Comparison of ENCODE assay signal across 21 cellular contexts in genomic region chr14:68516235-68516634, GRCh38.
"Had no signal": no experiment of that assay in that cellular context is flagged by ENCODE, and none has a peak within 500 bp of the region (broad histone marks: within the 10 kb centered on the region; RNA-seq: fewer than 3 reads in every experiment).

No MANE protein-coding gene starts in this region.

- ATAC-seq: gastroesophageal sphincter; left colon; natural killer cell; stimulated activated naive B cell treated with anti-CD40 and anti-IgM and Interleukin-4, amounts not matched to agents 10 μg/mL and 1 μg/mL and 100 μg/mL, for 72 hours; stimulated activated naive CD8-positive, alpha-beta T cell treated with anti-CD3 and anti-CD28 coated beads, Interleukin-15, amount 100 ng/mL, for 72 hours had no signal

- H3K4me3 ChIP-seq: coronary artery, gastroesophageal sphincter, neural progenitor cell, ovary, right atrium auricular region, sigmoid colon, skin epidermis, thoracic aorta, transverse colon had no signal

- H3K36me3 ChIP-seq: gastroesophageal sphincter, neural progenitor cell, ovary, right atrium auricular region, sigmoid colon, thoracic aorta, transverse colon had no signal

- H3K4me3 Mint-ChIP-seq: endodermal cell; natural killer cell; neural progenitor cell; stimulated activated naive B cell treated with anti-CD40 and anti-IgM and Interleukin-4, amounts not matched to agents 10 μg/mL and 1 μg/mL and 100 μg/mL, for 72 hours; stimulated activated naive CD8-positive, alpha-beta T cell treated with anti-CD3 and anti-CD28 coated beads, Interleukin-15, amount 100 ng/mL, for 72 hours had no signal

- H3K36me3 Mint-ChIP-seq: natural killer cell; stimulated activated naive B cell treated with anti-CD40 and anti-IgM and Interleukin-4, amounts not matched to agents 10 μg/mL and 1 μg/mL and 100 μg/mL, for 72 hours had no signal

- H3K27me3 ChIP-seq: gastroesophageal sphincter, neural progenitor cell, ovary, right atrium auricular region, sigmoid colon, transverse colon had no signal

- FAIRE-seq: keratinocyte had no signal

- H3K27ac Mint-ChIP-seq: endodermal cell; natural killer cell; stimulated activated naive B cell treated with anti-CD40 and anti-IgM and Interleukin-4, amounts not matched to agents 10 μg/mL and 1 μg/mL and 100 μg/mL, for 72 hours; stimulated activated naive CD8-positive, alpha-beta T cell treated with anti-CD3 and anti-CD28 coated beads, Interleukin-15, amount 100 ng/mL, for 72 hours had no signal

- DNase-seq: effector CD4-positive, alpha-beta T cell; endodermal cell; glutamatergic neuron; left colon; mammary epithelial cell; natural killer cell; nucleus accumbens; ovary; sigmoid colon; stimulated activated CD4-positive, alpha-beta T cell treated with anti-CD3 and anti-CD28 coated beads, Interleukin-2, amount 100 ng/mL, for 24 hours; stimulated activated CD4-positive, alpha-beta T cell treated with anti-CD3 and anti-CD28 coated beads, Interleukin-4, amount 100 ng/mL, for 4 hours; stimulated activated naive B cell treated with anti-CD40 and anti-IgM and Interleukin-4, amounts not matched to agents 10 μg/mL and 1 μg/mL and 100 μg/mL, for 72 hours; stimulated activated naive CD8-positive, alpha-beta T cell treated with anti-CD3 and anti-CD28 coated beads, Interleukin-15, amount 100 ng/mL, for 72 hours; transverse colon had no signal

- H3K27me3 Mint-ChIP-seq: stimulated activated naive B cell treated with anti-CD40 and anti-IgM and Interleukin-4, amounts not matched to agents 10 μg/mL and 1 μg/mL and 100 μg/mL, for 72 hours; stimulated activated naive CD8-positive, alpha-beta T cell treated with anti-CD3 and anti-CD28 coated beads, Interleukin-15, amount 100 ng/mL, for 72 hours had no signal

- H3K9me3 Mint-ChIP-seq: endodermal cell; natural killer cell; neural progenitor cell; stimulated activated naive B cell treated with anti-CD40 and anti-IgM and Interleukin-4, amounts not matched to agents 10 μg/mL and 1 μg/mL and 100 μg/mL, for 72 hours; stimulated activated naive CD8-positive, alpha-beta T cell treated with anti-CD3 and anti-CD28 coated beads, Interleukin-15, amount 100 ng/mL, for 72 hours had no signal

- H3K9ac ChIP-seq: neural progenitor cell had no signal

- H3K27ac ChIP-seq: coronary artery, neural progenitor cell, ovary, right atrium auricular region, thoracic aorta, transverse colon had no signal

- H3K9me3 ChIP-seq: gastroesophageal sphincter, ovary, right atrium auricular region, sigmoid colon, thoracic aorta, transverse colon had no signal
